Comparison of ENCODE assay signal across 1 cellular context in the genomic region with DNA sequence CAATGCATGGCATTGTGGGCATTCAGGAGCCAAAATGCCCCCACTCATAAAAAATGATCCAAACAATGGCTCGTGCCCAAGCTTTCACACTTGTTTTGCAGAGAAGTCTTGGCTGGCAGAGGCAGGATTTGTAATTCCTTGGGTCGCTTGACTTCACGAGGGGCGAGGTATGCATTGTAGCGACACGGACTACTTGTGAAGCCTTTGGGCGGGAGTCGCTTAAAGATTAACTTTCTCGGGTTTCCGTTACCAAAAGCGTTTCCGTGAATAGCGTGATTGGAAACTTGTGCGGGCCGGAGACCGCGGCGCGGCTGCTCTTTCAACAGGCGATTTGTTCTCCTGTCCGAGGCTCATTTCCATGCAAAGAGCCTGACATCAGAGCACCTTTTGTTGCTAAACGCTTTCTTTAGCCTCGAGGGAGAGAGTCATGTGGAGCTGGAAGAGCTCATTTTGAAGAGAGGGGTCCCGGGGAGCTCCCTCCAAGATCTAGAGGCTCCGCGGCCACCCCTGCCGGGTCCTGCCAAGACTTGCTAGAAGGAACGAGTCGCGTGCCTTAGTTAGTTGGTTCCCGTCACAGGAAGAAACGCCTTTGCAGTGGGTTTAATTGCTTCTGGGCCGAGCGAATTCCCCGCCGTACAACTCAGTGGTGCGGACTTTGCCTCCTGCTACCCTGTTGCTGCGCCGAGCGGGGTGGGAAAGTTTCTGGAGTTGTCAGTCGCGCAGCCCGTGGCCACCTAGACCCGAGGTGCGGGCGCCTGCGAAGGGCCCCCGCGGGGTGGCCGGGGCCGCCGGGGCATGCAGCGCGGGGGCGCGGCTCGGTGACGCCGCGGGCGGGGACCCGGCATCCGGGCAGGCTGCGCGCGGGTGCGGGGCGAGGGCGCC.
TF ChIP-seq lines count a peak whose summit lies in the region.

A gene (plus strand): TSS at position 693 of the 882 bp plus-strand sequence. CDS start 230 bp downstream, outside the sequence.

TF ChIP-seq in A549, 52 proteins besides CTCF, POLR2A, EP300 and RAD21 (continued from another document):
- TF ChIP-seq, protein P1, sequence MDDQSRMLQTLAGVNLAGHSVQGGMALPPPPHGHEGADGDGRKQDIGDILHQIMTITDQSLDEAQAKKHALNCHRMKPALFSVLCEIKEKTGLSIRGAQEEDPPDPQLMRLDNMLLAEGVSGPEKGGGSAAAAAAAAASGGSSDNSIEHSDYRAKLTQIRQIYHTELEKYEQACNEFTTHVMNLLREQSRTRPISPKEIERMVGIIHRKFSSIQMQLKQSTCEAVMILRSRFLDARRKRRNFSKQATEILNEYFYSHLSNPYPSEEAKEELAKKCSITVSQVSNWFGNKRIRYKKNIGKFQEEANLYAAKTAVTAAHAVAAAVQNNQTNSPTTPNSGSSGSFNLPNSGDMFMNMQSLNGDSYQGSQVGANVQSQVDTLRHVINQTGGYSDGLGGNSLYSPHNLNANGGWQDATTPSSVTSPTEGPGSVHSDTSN (IDR thresholded peaks at IDR 0.05): no peak
- TF ChIP-seq, protein P2, sequence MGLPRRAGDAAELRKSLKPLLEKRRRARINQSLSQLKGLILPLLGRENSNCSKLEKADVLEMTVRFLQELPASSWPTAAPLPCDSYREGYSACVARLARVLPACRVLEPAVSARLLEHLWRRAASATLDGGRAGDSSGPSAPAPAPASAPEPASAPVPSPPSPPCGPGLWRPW (IDR thresholded peaks at IDR 0.05): no peak
- no peak for TF ChIP-seq ZFP36 (IDR thresholded peaks at IDR 0.05; ENCODE audit: borderline replicate concordance, partially characterized antibody)
- 0 out of 2 replicates have a peak, but pooled peaks have one; percentile 22 for TF ChIP-seq BHLHE40 (IDR thresholded peaks at IDR 0.05; ENCODE audit: low read depth, low read length)
- TF ChIP-seq MAFK (IDR thresholded peaks at IDR 0.05; ENCODE audit: partially characterized antibody): no peak
- TF ChIP-seq HOXB5 (CRISPR knock-in tag; IDR thresholded peaks at IDR 0.05): no peak
- no peak for TF ChIP-seq ESRRA (IDR thresholded peaks at IDR 0.05; ENCODE audit: borderline replicate concordance, low read length)
- no peak for TF ChIP-seq EHMT2 (IDR thresholded peaks at IDR 0.05; ENCODE audit: low read depth)
- no peak for TF ChIP-seq CHD2 (IDR thresholded peaks at IDR 0.05; ENCODE audit: low read length, partially characterized antibody)
- peak; percentile 48; the same call in 1 of the 2 replicates for TF ChIP-seq GATA3 (IDR thresholded peaks at IDR 0.05; ENCODE audit: borderline replicate concordance)
- no peak for TF ChIP-seq KDM5A (IDR thresholded peaks at IDR 0.05)
- no peak for TF ChIP-seq NPAS2 (CRISPR knock-in tag; IDR thresholded peaks at IDR 0.05; ENCODE audit: borderline replicate concordance)
- no peak for TF ChIP-seq ZSCAN20 (CRISPR knock-in tag; IDR thresholded peaks at IDR 0.05)
- peak in 1 of 2 experiments; percentile 25; a peak in 1 of 5 replicates for TF ChIP-seq JUN (IDR thresholded peaks at IDR 0.05)
- TF ChIP-seq, protein P3, sequence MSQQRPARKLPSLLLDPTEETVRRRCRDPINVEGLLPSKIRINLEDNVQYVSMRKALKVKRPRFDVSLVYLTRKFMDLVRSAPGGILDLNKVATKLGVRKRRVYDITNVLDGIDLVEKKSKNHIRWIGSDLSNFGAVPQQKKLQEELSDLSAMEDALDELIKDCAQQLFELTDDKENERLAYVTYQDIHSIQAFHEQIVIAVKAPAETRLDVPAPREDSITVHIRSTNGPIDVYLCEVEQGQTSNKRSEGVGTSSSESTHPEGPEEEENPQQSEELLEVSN (IDR thresholded peaks at IDR 0.05; ENCODE audit: borderline replicate concordance, low read depth): peak; percentile 72; the same call in 1 of the 2 replicates
- no peak for TF ChIP-seq NFE2L2 (conservative IDR thresholded peaks at IDR 0.05; ENCODE audit: low read length)
- TF ChIP-seq FOSB (CRISPR knock-in tag; IDR thresholded peaks at IDR 0.05): no peak
- TF ChIP-seq CEBPB (IDR thresholded peaks at IDR 0.05): no peak
- TF ChIP-seq SREBF2 (IDR thresholded peaks at IDR 0.05): no peak
- no peak for TF ChIP-seq RCOR1 (IDR thresholded peaks at IDR 0.05; ENCODE audit: low read depth, low read length)
- TF ChIP-seq, protein P4, sequence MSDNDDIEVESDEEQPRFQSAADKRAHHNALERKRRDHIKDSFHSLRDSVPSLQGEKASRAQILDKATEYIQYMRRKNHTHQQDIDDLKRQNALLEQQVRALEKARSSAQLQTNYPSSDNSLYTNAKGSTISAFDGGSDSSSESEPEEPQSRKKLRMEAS (IDR thresholded peaks at IDR 0.05): peak; percentile 84
- TF ChIP-seq HDAC2 (IDR thresholded peaks at IDR 0.05): no peak
- TF ChIP-seq MAZ (IDR thresholded peaks at IDR 0.05; ENCODE audit: borderline replicate concordance, low read depth, low read length): no peak
